In genomic region chr14:76812422-76813383, GRCh38 we compare ENCODE assay signal across 1 cellular context.
TF ChIP-seq lines count a peak whose summit lies in the region.

ANGEL1 (minus strand) TSS chr14:76812882; CDS start chr14:76812827, 55 bp downstream.

TF ChIP-seq in HepG2, 621 proteins besides CTCF, POLR2A, EP300 and RAD21 (continued from another document and continues in another):
- TF ChIP-seq RXRB (CRISPR knock-in tag; IDR thresholded peaks at IDR 0.05; ENCODE audit: borderline replicate concordance) (peak; percentile 46; the same call in 1 of the 2 replicates), TAF15 (IDR thresholded peaks at IDR 0.05; ENCODE audit: low read depth, low read length, poor library complexity, severe bottlenecking) (no peak), ZNF331 (CRISPR knock-in tag; IDR thresholded peaks at IDR 0.05) (peak; percentile 85), ZBTB42 (CRISPR knock-in tag; IDR thresholded peaks at IDR 0.05) (no peak), CENPBD1 (CRISPR knock-in tag; IDR thresholded peaks at IDR 0.05; ENCODE audit: borderline replicate concordance, low read depth) (no peak), ZBTB7B (CRISPR knock-in tag; IDR thresholded peaks at IDR 0.05) (peak; percentile 45; the same call in 1 of the 2 replicates), AGO1 (IDR thresholded peaks at IDR 0.05; ENCODE audit: low read depth, low read length, poor library complexity, severe bottlenecking) (peak; percentile 47), ZNF510 (CRISPR knock-in tag; IDR thresholded peaks at IDR 0.05; ENCODE audit: low read depth) (no peak), SRSF1 (optimal IDR thresholded peaks at IDR 0.05; ENCODE audit: low read depth, low read length) (peak; percentile 28), ZNF780A (CRISPR knock-in tag; IDR thresholded peaks at IDR 0.05) (no peak), CHD2 (IDR thresholded peaks at IDR 0.05; ENCODE audit: low read depth, low read length) (no peak; the same call in 1 of the 2 replicates), IKZF5 (CRISPR knock-in tag; IDR thresholded peaks at IDR 0.05) (peak; percentile 77), ZNF274 (CRISPR knock-in tag; IDR thresholded peaks at IDR 0.05) (peak; percentile 45), ZNF354B (CRISPR knock-in tag; IDR thresholded peaks at IDR 0.05) (no peak), ZNF557 (CRISPR knock-in tag; IDR thresholded peaks at IDR 0.05) (no peak), ZNF292 (CRISPR knock-in tag; IDR thresholded peaks at IDR 0.05; ENCODE audit: borderline replicate concordance, low read depth) (no peak), ATF3 (CRISPR knock-in tag; IDR thresholded peaks at IDR 0.05) (0 out of 2 replicates have a peak, but pooled peaks have one; percentile 40), SP1 (IDR thresholded peaks at IDR 0.05) (no peak), SP1 (CRISPR knock-in tag; IDR thresholded peaks at IDR 0.05) (peak; percentile 96), TEAD3 (CRISPR knock-in tag; optimal IDR thresholded peaks at IDR 0.05; ENCODE audit: borderline replicate concordance) (peak; percentile 58), THAP9 (CRISPR knock-in tag; IDR thresholded peaks at IDR 0.05; ENCODE audit: borderline replicate concordance) (peak; percentile 91), ZMYM4 (CRISPR knock-in tag; IDR thresholded peaks at IDR 0.05) (peak; percentile 96), MIXL1 (CRISPR knock-in tag; IDR thresholded peaks at IDR 0.05) (peak; percentile 49; the same call in 1 of the 2 replicates), HIVEP1 (CRISPR knock-in tag; IDR thresholded peaks at IDR 0.05) (no peak), ZBTB8A (CRISPR knock-in tag; IDR thresholded peaks at IDR 0.05; ENCODE audit: borderline replicate concordance, low read depth) (no peak), KLF6 (CRISPR knock-in tag; IDR thresholded peaks at IDR 0.05) (peak; percentile 57; the same call in 1 of the 2 replicates), ZBTB26 (CRISPR knock-in tag; IDR thresholded peaks at IDR 0.05; ENCODE audit: borderline replicate concordance) (peak; percentile 29; the same call in 1 of the 2 replicates), ZZZ3 (CRISPR knock-in tag; IDR thresholded peaks at IDR 0.05; ENCODE audit: borderline replicate concordance) (no peak), PAXIP1 (CRISPR knock-in tag; conservative IDR thresholded peaks at IDR 0.05) (peak; percentile 57), ERF (CRISPR knock-in tag; IDR thresholded peaks at IDR 0.05) (peak; percentile 93), GATAD2A (CRISPR knock-in tag; IDR thresholded peaks at IDR 0.05) (0 out of 2 replicates have a peak, but pooled peaks have one; percentile 9), ZBTB40 (IDR thresholded peaks at IDR 0.05) (peak; percentile 100), ZBTB40 (CRISPR knock-in tag; IDR thresholded peaks at IDR 0.05) (peak; percentile 100), PHF20 (CRISPR knock-in tag; IDR thresholded peaks at IDR 0.05) (peak; percentile 84), KLF13 (CRISPR knock-in tag; IDR thresholded peaks at IDR 0.05) (no peak), RNF219 (CRISPR knock-in tag; IDR thresholded peaks at IDR 0.05) (no peak), U2AF1 (optimal IDR thresholded peaks at IDR 0.05; ENCODE audit: low read depth, low read length) (peak; percentile 84), ZNF792 (CRISPR knock-in tag; IDR thresholded peaks at IDR 0.05) (peak; percentile 69), JARID2 (CRISPR knock-in tag; IDR thresholded peaks at IDR 0.05; ENCODE audit: insufficient replicate concordance) (no peak), XBP1 (CRISPR knock-in tag; IDR thresholded peaks at IDR 0.05) (no peak), ELF1 (CRISPR knock-in tag; IDR thresholded peaks at IDR 0.05) (peak; percentile 75), KDM5B (CRISPR knock-in tag; IDR thresholded peaks at IDR 0.05; ENCODE audit: borderline replicate concordance) (peak; percentile 76; the same call in 1 of the 2 replicates), CREBL2 (CRISPR knock-in tag; IDR thresholded peaks at IDR 0.05; ENCODE audit: borderline replicate concordance) (no peak; the same call in 1 of the 2 replicates)
